1 cellular context compared by ENCODE assay signal in genomic region chr11:66267039-66267378, GRCh38.
TF ChIP-seq lines count a peak whose summit lies in the region.

No MANE protein-coding gene starts in this region.

TF ChIP-seq in HepG2, 621 proteins besides CTCF, POLR2A, EP300 and RAD21:
- TF ChIP-seq MAZ (IDR thresholded peaks at IDR 0.05; ENCODE audit: borderline replicate concordance, low read depth, low read length) (0 out of 2 replicates have a peak, but pooled peaks have one; percentile 2), MAZ (CRISPR knock-in tag; IDR thresholded peaks at IDR 0.05; ENCODE audit: low read depth) (no peak), KDM1A (CRISPR knock-in tag; IDR thresholded peaks at IDR 0.05) (no peak)
- TF ChIP-seq, protein P1, sequence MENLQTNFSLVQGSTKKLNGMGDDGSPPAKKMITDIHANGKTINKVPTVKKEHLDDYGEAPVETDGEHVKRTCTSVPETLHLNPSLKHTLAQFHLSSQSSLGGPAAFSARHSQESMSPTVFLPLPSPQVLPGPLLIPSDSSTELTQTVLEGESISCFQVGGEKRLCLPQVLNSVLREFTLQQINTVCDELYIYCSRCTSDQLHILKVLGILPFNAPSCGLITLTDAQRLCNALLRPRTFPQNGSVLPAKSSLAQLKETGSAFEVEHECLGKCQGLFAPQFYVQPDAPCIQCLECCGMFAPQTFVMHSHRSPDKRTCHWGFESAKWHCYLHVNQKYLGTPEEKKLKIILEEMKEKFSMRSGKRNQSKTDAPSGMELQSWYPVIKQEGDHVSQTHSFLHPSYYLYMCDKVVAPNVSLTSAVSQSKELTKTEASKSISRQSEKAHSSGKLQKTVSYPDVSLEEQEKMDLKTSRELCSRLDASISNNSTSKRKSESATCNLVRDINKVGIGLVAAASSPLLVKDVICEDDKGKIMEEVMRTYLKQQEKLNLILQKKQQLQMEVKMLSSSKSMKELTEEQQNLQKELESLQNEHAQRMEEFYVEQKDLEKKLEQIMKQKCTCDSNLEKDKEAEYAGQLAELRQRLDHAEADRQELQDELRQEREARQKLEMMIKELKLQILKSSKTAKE (CRISPR knock-in tag; IDR thresholded peaks at IDR 0.05; ENCODE audit: borderline replicate concordance): no peak
- TF ChIP-seq, protein P2, sequence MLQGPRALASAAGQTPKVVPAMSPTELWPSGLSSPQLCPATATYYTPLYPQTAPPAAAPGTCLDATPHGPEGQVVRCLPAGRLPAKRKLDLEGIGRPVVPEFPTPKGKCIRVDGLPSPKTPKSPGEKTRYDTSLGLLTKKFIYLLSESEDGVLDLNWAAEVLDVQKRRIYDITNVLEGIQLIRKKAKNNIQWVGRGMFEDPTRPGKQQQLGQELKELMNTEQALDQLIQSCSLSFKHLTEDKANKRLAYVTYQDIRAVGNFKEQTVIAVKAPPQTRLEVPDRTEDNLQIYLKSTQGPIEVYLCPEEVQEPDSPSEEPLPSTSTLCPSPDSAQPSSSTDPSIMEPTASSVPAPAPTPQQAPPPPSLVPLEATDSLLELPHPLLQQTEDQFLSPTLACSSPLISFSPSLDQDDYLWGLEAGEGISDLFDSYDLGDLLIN (CRISPR knock-in tag; IDR thresholded peaks at IDR 0.05; ENCODE audit: borderline replicate concordance): no peak
